8 cellular contexts compared by ENCODE assay signal in genomic region chr13:27283906-27284523, GRCh38. TPM values are rescaled to one million over a fixed set of nuclear protein-coding genes. Genes with fewer than 3 reads are reported as not detected.
DNase-seq lines count a peak whose midpoint lies in the region; ATAC-seq, FAIRE-seq and TF ChIP-seq lines count a peak whose summit lies in the region.

No MANE protein-coding gene starts in this region.

- no peak overlapping the region for H3K9ac ChIP-seq in HepG2 (ENCODE audit: insufficient read depth, low read depth, low read length)

- TF ChIP-seq POLR2A in HepG2 (IDR thresholded peaks at IDR 0.05; ENCODE audit: insufficient read depth in 1 of 2, low read depth in 2 of 2, low read length in 2 of 2) (no peak), H54 (IDR thresholded peaks at IDR 0.05; ENCODE audit: low read depth, low read length) (no peak)

- H3K27me3 ChIP-seq in HepG2 (ENCODE audit: control insufficient read depth in 1 of 2, insufficient read depth in 2 of 2, low read length in 2 of 2), result no peaks in the 10 kb centered on the region; a peak in 1 of 5 replicates

- no peaks in the 10 kb centered on the region for H3K9me3 ChIP-seq in HepG2 (ENCODE audit: low read length)

- no peak overlapping the region for H3K4me2 ChIP-seq in HepG2 (ENCODE audit: low read depth, low read length)

- FAIRE-seq in HepG2 (lab: Jason Lieb, UNC), result no peak
- FAIRE-seq in H54 (lab: Jason Lieb, UNC), result no peak

- peak; percentile 36 for ATAC-seq in activated CD8-positive, alpha-beta T cell treated with anti-CD3 and anti-CD28 coated beads, Interleukin-2, amount 10 ng/mL, durations not matched to agents 7 days and 5 days
- ATAC-seq in HepG2, result peak; percentile 58

- CTCF ChIA-PET in activated CD8-positive, alpha-beta T cell treated with anti-CD3 and anti-CD28 coated beads, Interleukin-2, amount 10 ng/mL, durations not matched to agents 7 days and 5 days (lab: Charles Lee), result interaction anchor here (0.9 to 1.4 kb wide), 4 partner anchors 51 to 299 kb away, joined by 3 to 8 read pairs (median 4); no protein-coding TSS in a partner anchor
- CTCF ChIA-PET in HepG2 (lab: Yijun Ruan, JAX; ENCODE audit: low intra/inter-chr PET ratio, low total read pairs), result no interaction called here

- H3K27ac Mint-ChIP-seq in activated CD8-positive, alpha-beta T cell treated with anti-CD3 and anti-CD28 coated beads, Interleukin-2, amount 10 ng/mL, durations not matched to agents 7 days and 5 days, result no peak overlapping the region

- peaks cover 13% of the 10 kb centered on the region; the same call in 1 of the 2 replicates for H3K4me1 ChIP-seq in HepG2 (ENCODE audit: insufficient read depth, low read length)

- H3K27me3 Mint-ChIP-seq in activated CD8-positive, alpha-beta T cell treated with anti-CD3 and anti-CD28 coated beads, Interleukin-2, amount 10 ng/mL, durations not matched to agents 7 days and 5 days (ENCODE audit: low read depth), result no peaks in the 10 kb centered on the region

- no peaks in the 10 kb centered on the region for H3K4me1 Mint-ChIP-seq in activated CD8-positive, alpha-beta T cell treated with anti-CD3 and anti-CD28 coated beads, Interleukin-2, amount 10 ng/mL, durations not matched to agents 7 days and 5 days (ENCODE audit: low read depth)

- no peak overlapping the region for H3K4me3 ChIP-seq in HepG2 (replicated peaks in 1 of 3; ENCODE audit: insufficient read depth in 1 of 3, low read depth in 2 of 3, low read length in 3 of 3)
- no peak overlapping the region for H3K4me3 ChIP-seq in coronary artery

- POLR2A ChIA-PET in activated CD8-positive, alpha-beta T cell treated with anti-CD3 and anti-CD28 coated beads, Interleukin-2, amount 10 ng/mL, durations not matched to agents 7 days and 5 days (lab: Charles Lee), result no interaction called here
- POLR2A ChIA-PET in HepG2 (lab: Yijun Ruan, JAX), result no interaction called here

- no peaks in the 10 kb centered on the region for H3K36me3 Mint-ChIP-seq in activated CD8-positive, alpha-beta T cell treated with anti-CD3 and anti-CD28 coated beads, Interleukin-2, amount 10 ng/mL, durations not matched to agents 7 days and 5 days (ENCODE audit: low read depth)

- in situ Hi-C loops in HepG2 (cut with HindIII; ENCODE audit: extremely low pct_ligation_motif_present, low pct_unique_long_range_greater_than_20kb), result loop anchor here (5.0 kb wide), 1 partner anchor 297 kb away; no protein-coding TSS in a partner anchor

- H3K27ac ChIP-seq in HepG2 (ENCODE audit: extremely low read length, insufficient read depth, low read length) (no peak overlapping the region), coronary artery (no peak overlapping the region)

- H2AFZ ChIP-seq in HepG2 (ENCODE audit: low read length), result no peak overlapping the region

- peak; percentile 57 for TF ChIP-seq CTCF in HepG2 (CRISPR knock-in tag; IDR thresholded peaks at IDR 0.05)
- TF ChIP-seq CTCF in coronary artery (IDR thresholded peaks at IDR 0.05), result no peak

- DNase-seq in COLO668 (lab: John Stamatoyannopoulos, UW; ENCODE audit: unreplicated experiment) (peak; percentile 75), HK-2 (ENCODE audit: unreplicated experiment) (peak; percentile 6), HepG2 (ENCODE audit: low spot score) (no peak), coronary artery (ENCODE audit: low spot score) (no peak), H54 (ENCODE audit: insufficient read length, low spot score) (no peak)
- DNase-seq in activated CD8-positive, alpha-beta T cell treated with anti-CD3 and anti-CD28 coated beads, Interleukin-2, amount 10 ng/mL, durations not matched to agents 7 days and 5 days, result no peak
- no peak for DNase-seq in activated CD4-positive, alpha-beta T cell treated with anti-CD3 and anti-CD28 coated beads, Interleukin-2, amount 50 U/mL, for 1 hour
- no peak for DNase-seq in stimulated activated CD4-positive, alpha-beta T cell treated with anti-CD3 and anti-CD28 coated beads, Interleukin-12 subunit alpha, Interleukin-12 subunit beta, amount 100 ng/mL, for 4 hours

- H3K9me3 Mint-ChIP-seq in activated CD8-positive, alpha-beta T cell treated with anti-CD3 and anti-CD28 coated beads, Interleukin-2, amount 10 ng/mL, durations not matched to agents 7 days and 5 days (ENCODE audit: insufficient read depth), result no peaks in the 10 kb centered on the region

- no peak for TF ChIP-seq EP300 in HepG2 (IDR thresholded peaks at IDR 0.05; ENCODE audit: low read depth in 2 of 2, low read length in 2 of 2)
- no peak for TF ChIP-seq EP300 in HepG2 (CRISPR knock-in tag; IDR thresholded peaks at IDR 0.05; ENCODE audit: borderline replicate concordance)

- no peaks in the 10 kb centered on the region for H3K36me3 ChIP-seq in HepG2 (replicated peaks in 1 of 2; ENCODE audit: control insufficient read depth in 1 of 2, insufficient read depth in 2 of 2, low read length in 2 of 2)

- no TSS peak for BruUV-seq in HepG2 (replicated peaks; lab: Mats Ljungman, UMichigan)

- WGBS in HepG2 (ENCODE audit: low lambda C conversion rate), result 62% methylated on average over 4 of the region's 4 CpGs

- H4K20me1 ChIP-seq in HepG2 (ENCODE audit: insufficient read depth, low read length), result no peaks in the 10 kb centered on the region

- intact Hi-C loops in HepG2 (cut with micrococcal nuclease; ENCODE audit: unreplicated experiment), result no loop called here

- H3K4me3 Mint-ChIP-seq in activated CD8-positive, alpha-beta T cell treated with anti-CD3 and anti-CD28 coated beads, Interleukin-2, amount 10 ng/mL, durations not matched to agents 7 days and 5 days, result no peak overlapping the region

- no peaks in the 10 kb centered on the region for H3K79me2 ChIP-seq in HepG2 (ENCODE audit: insufficient read depth, low read length)

- peak; percentile 17; the same call in 1 of the 2 replicates for TF ChIP-seq RAD21 in HepG2 (CRISPR knock-in tag; IDR thresholded peaks at IDR 0.05)

TF ChIP-seq in HepG2, 621 proteins besides CTCF, POLR2A, EP300 and RAD21:
- peak; percentile 71 for TF ChIP-seq STAG1 (CRISPR knock-in tag; IDR thresholded peaks at IDR 0.05)
- no peak for TF ChIP-seq NFATC3 (CRISPR knock-in tag; IDR thresholded peaks at IDR 0.05)

RNA-seq across cellular contexts. Expression of gene RASL11A, which starts 13.4 kb away (rescaled TPM):
- under 1 TPM; 0.52 to 0.92 TPM for total RNA-seq in activated CD8-positive, alpha-beta T cell treated with anti-CD3 and anti-CD28 coated beads, Interleukin-2, amount 10 ng/mL, durations not matched to agents 7 days and 5 days
- 3.2 and 4.1 TPM in 2 replicates for total RNA-seq in HepG2 (2016; rRNA removed; fragmentation: Illumina TruSeq; extraction: Trizol)
- total RNA-seq in HepG2 (2016; cell fraction: cytosol; rRNA removed; fragmentation: Illumina TruSeq; extraction: Trizol; ENCODE audit: low read depth), result 2.2 and 3.8 TPM in 2 replicates
- total RNA-seq in HepG2 (2016; cell fraction: insoluble cytoplasmic fraction; rRNA removed; fragmentation: Illumina TruSeq; extraction: Trizol), result 2.6 and 4.1 TPM in 2 replicates
- total RNA-seq in HepG2 (2016; cell fraction: membrane; rRNA removed; fragmentation: Illumina TruSeq; extraction: Trizol), result 2.7 and 2.9 TPM in 2 replicates
- 1.4 and 2.3 TPM in 2 replicates for total RNA-seq in HepG2 (2016; cell fraction: nucleus; rRNA removed; fragmentation: Illumina TruSeq; extraction: Trizol)
- polyA plus RNA-seq in HepG2 (2011; rRNA removed), result 3.0 and 3.7 TPM in 2 replicates
- polyA plus RNA-seq in HepG2 (2011; cell fraction: cytosol; rRNA removed), result 2.1 and 2.8 TPM in 2 replicates
- polyA plus RNA-seq in HepG2 (2011; cell fraction: nucleus; rRNA removed), result 1.1 and 1.9 TPM in 2 replicates
- polyA plus RNA-seq in HepG2 (2012), result 1.0 and 1.2 TPM in 2 replicates
- polyA plus RNA-seq in HepG2 (2016; cell fraction: cytosol; fragmentation: Illumina TruSeq; extraction: Trizol; ENCODE audit: low read depth), result 1.3 and 2.0 TPM in 2 replicates
- polyA plus RNA-seq in HepG2 (2016; cell fraction: insoluble cytoplasmic fraction; fragmentation: Illumina TruSeq; extraction: Trizol; ENCODE audit: low read depth), result 3.1 and 5.6 TPM in 2 replicates
- polyA plus RNA-seq in HepG2 (2016; cell fraction: membrane; fragmentation: Illumina TruSeq; extraction: Trizol; ENCODE audit: low read depth), result 1.9 and 2.7 TPM in 2 replicates
- polyA plus RNA-seq in HepG2 (2016; cell fraction: nucleus; fragmentation: Illumina TruSeq; extraction: Trizol; ENCODE audit: insufficient read depth, low read depth), result 1.4 and 4.3 TPM in 2 replicates
- polyA minus RNA-seq in HepG2 (2011; rRNA and poly(A)+ RNA removed; ENCODE audit: low replicate concordance), result 9.1 and 16.5 TPM in 2 replicates
- 2.8 and 5.8 TPM in 2 replicates for polyA minus RNA-seq in HepG2 (2011; cell fraction: cytosol; rRNA and poly(A)+ RNA removed)
- polyA minus RNA-seq in HepG2 (2011; cell fraction: nucleus; rRNA and poly(A)+ RNA removed), result 0.39 and 1.7 TPM in 2 replicates

RNA-seq across cellular contexts. Expression of gene RPL21, which starts 32.7 kb away (rescaled TPM):
- 100 to 1,000 TPM; 784 to 807 TPM for total RNA-seq in activated CD8-positive, alpha-beta T cell treated with anti-CD3 and anti-CD28 coated beads, Interleukin-2, amount 10 ng/mL, durations not matched to agents 7 days and 5 days
- total RNA-seq in HepG2 (2016; rRNA removed; fragmentation: Illumina TruSeq; extraction: Trizol), result 1,234 and 1,660 TPM in 2 replicates
- total RNA-seq in HepG2 (2016; cell fraction: cytosol; rRNA removed; fragmentation: Illumina TruSeq; extraction: Trizol; ENCODE audit: low read depth), result 1,575 and 1,856 TPM in 2 replicates
- 1,231 and 1,647 TPM in 2 replicates for total RNA-seq in HepG2 (2016; cell fraction: insoluble cytoplasmic fraction; rRNA removed; fragmentation: Illumina TruSeq; extraction: Trizol)
- total RNA-seq in HepG2 (2016; cell fraction: membrane; rRNA removed; fragmentation: Illumina TruSeq; extraction: Trizol), result 2,364 and 2,513 TPM in 2 replicates
- total RNA-seq in HepG2 (2016; cell fraction: nucleus; rRNA removed; fragmentation: Illumina TruSeq; extraction: Trizol), result 468 and 495 TPM in 2 replicates
- 1,013 and 1,261 TPM in 2 replicates for polyA plus RNA-seq in HepG2 (2011; rRNA removed)
- polyA plus RNA-seq in HepG2 (2011; cell fraction: cytosol; rRNA removed), result 771 and 1,026 TPM in 2 replicates
- polyA plus RNA-seq in HepG2 (2011; cell fraction: nucleus; rRNA removed), result 163 and 203 TPM in 2 replicates
- 1,465 and 1,554 TPM in 2 replicates for polyA plus RNA-seq in HepG2 (2012)
- polyA plus RNA-seq in HepG2 (2016; cell fraction: cytosol; fragmentation: Illumina TruSeq; extraction: Trizol; ENCODE audit: low read depth), result 1,743 and 1,770 TPM in 2 replicates
- 1,533 and 1,679 TPM in 2 replicates for polyA plus RNA-seq in HepG2 (2016; cell fraction: insoluble cytoplasmic fraction; fragmentation: Illumina TruSeq; extraction: Trizol; ENCODE audit: low read depth)
- polyA plus RNA-seq in HepG2 (2016; cell fraction: membrane; fragmentation: Illumina TruSeq; extraction: Trizol; ENCODE audit: low read depth), result 2,158 and 2,160 TPM in 2 replicates
- polyA plus RNA-seq in HepG2 (2016; cell fraction: nucleus; fragmentation: Illumina TruSeq; extraction: Trizol; ENCODE audit: insufficient read depth, low read depth), result 719 and 730 TPM in 2 replicates
- polyA minus RNA-seq in HepG2 (2011; rRNA and poly(A)+ RNA removed; ENCODE audit: low replicate concordance), result 37.8 and 64.0 TPM in 2 replicates
- 164 and 196 TPM in 2 replicates for polyA minus RNA-seq in HepG2 (2011; cell fraction: cytosol; rRNA and poly(A)+ RNA removed)
- polyA minus RNA-seq in HepG2 (2011; cell fraction: nucleus; rRNA and poly(A)+ RNA removed), result 292 and 344 TPM in 2 replicates

Comparison
In these comparisons a context has a peak if more than half of its experiments do, and no peak if none do; other contexts are left out.
1. DNase-seq: peak in COLO668 (single experiment) and HK-2 (single experiment); none in activated CD8-positive, alpha-beta T cell treated with anti-CD3 and anti-CD28 coated beads, Interleukin-2, amount 10 ng/mL, durations not matched to agents 7 days and 5 days (single experiment), HepG2 (single experiment), coronary artery (single experiment), activated CD4-positive, alpha-beta T cell treated with anti-CD3 and anti-CD28 coated beads, Interleukin-2, amount 50 U/mL, for 1 hour (single experiment), H54 (single experiment) and stimulated activated CD4-positive, alpha-beta T cell treated with anti-CD3 and anti-CD28 coated beads, Interleukin-12 subunit alpha, Interleukin-12 subunit beta, amount 100 ng/mL, for 4 hours (single experiment).